ENCODE assay signal across 9 cellular contexts in the genomic region with DNA sequence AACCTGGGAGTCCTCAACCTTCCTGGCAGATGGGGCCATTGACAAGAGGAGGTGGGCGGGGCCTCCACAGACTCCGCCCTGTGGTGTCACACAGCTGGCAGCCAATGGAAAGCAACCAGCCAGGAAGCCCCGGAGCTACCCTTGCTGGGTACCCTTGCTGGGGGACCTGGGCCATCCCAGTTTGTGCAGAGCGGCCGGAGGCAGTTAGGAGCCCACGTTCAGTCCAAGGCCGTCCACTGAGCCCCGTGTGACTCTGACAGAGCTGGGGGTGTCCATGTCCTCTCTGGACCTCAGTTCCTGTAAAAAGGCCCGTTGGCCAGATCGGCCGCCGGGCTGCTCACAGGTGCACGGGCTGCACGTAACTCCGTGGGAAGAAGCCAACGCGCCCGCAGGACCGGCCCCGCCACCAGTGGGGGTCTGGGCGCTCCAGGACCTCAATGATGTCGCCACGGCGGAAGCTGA.
DNase-seq lines count a peak whose midpoint lies in the region; TF ChIP-seq lines count a peak whose summit lies in the region.
"Had no signal": no experiment of that assay in that cellular context is flagged by ENCODE, and none has a peak within 500 bp of the region (broad histone marks: within the 10 kb centered on the region; RNA-seq: fewer than 3 reads in every experiment).

No MANE protein-coding gene starts in this region.

- in situ Hi-C loops in GM13976 (cut with MboI; ENCODE audit: low sequenced_read_pairs, unreplicated experiment) = no loop called here

- DNase-seq in NCI-H82 (lab: John Stamatoyannopoulos, UW) (peak; percentile 59), NCI-H82 treated with DMSO at 0.1 percent for 48 hours (lab: John Stamatoyannopoulos, UW; ENCODE audit: unreplicated experiment) (no peak), T-helper 2 cell (peak in 3 of 5 experiments; percentile 14 to 23 (median 20)), NCI-H1048 (lab: John Stamatoyannopoulos, UW) (no peak), GM13976 (ENCODE audit: low spot score) (no peak), NCI-H1930 (lab: John Stamatoyannopoulos, UW) (no peak)
- peak; percentile 21 for DNase-seq in effector CD4-positive, alpha-beta T cell
- peak; percentile 33 to 47 for DNase-seq in stimulated activated CD4-positive, alpha-beta T cell treated with anti-CD3 and anti-CD28 coated beads, Interleukin-4, amount 100 ng/mL, for 4 hours
- DNase-seq: GF-D8 had no signal

- TF ChIP-seq CTCF in GM13976 (IDR thresholded peaks at IDR 0.05; ENCODE audit: borderline replicate concordance, control extremely low read depth, extremely low read depth, insufficient read depth, missing control alignments) = no peak

Comparison
In these comparisons a context has a peak if more than half of its experiments do, and no peak if none do; other contexts are left out.
1. DNase-seq: peak in NCI-H82 (single experiment), T-helper 2 cell (3 of 5), effector CD4-positive, alpha-beta T cell (single experiment) and stimulated activated CD4-positive, alpha-beta T cell treated with anti-CD3 and anti-CD28 coated beads, Interleukin-4, amount 100 ng/mL, for 4 hours (2 of 2); none in NCI-H82 treated with DMSO at 0.1 percent for 48 hours (single experiment), NCI-H1048 (single experiment), GM13976 (single experiment) and NCI-H1930 (0 of 2).